Comparison of ENCODE assay signal across 25 cellular contexts in genomic region chr10:100652406-100653130, GRCh38.
"Had no signal": no experiment of that assay in that cellular context is flagged by ENCODE, and none has a peak within 500 bp of the region (broad histone marks: within the 10 kb centered on the region; RNA-seq: fewer than 3 reads in every experiment).

No MANE protein-coding gene starts in this region.

- H3K9me3 Mint-ChIP-seq: activated CD8-positive, alpha-beta T cell treated with anti-CD3 and anti-CD28 coated beads for 36 hours; activated T-cell treated with anti-CD3 and anti-CD28 coated beads, Interleukin-2, amount 50 U/mL, for 72 hours had no signal

- DNase-seq: activated CD4-positive, alpha-beta T cell treated with anti-CD3 and anti-CD28 coated beads for 4 hours; activated CD8-positive, alpha-beta memory T cell treated with anti-CD3 and anti-CD28 coated beads, Interleukin-2, amount 50 U/mL, for 4 hours; activated CD8-positive, alpha-beta T cell treated with anti-CD3 and anti-CD28 coated beads for 36 hours; activated gamma-delta T cell treated with Interleukin-2 at 50 U/mL for 16 hours; activated naive CD4-positive, alpha-beta T cell treated with anti-CD3 and anti-CD28 coated beads, Interleukin-2, amount 50 U/mL, for 16 hours; activated T-cell treated with anti-CD3 and anti-CD28 coated beads, Interleukin-2, amount 50 U/mL, for 72 hours; MV-4-11; NCI-H1092 treated with DMSO at 0.1 percent for 48 hours; NCI-H1417 treated with DMSO at 0.1 percent for 48 hours; NCI-H1694; NCI-H2081; NCI-H510A treated with DMSO at 0.1 percent for 48 hours; NCI-H69; NK-92 treated with Interleukin-12 subunit alpha and Interleukin-12 subunit beta, amount 100 ng/mL, for 24 hours; SHP77; SW 1271 had no signal

- FAIRE-seq: RCC 7860 had no signal

- H3K36me3 Mint-ChIP-seq: brain had no signal

- H3K4me2 ChIP-seq: KMS-11 had no signal

- H3K9me3 ChIP-seq: ascending aorta, SJSA1 had no signal

- H3K36me3 ChIP-seq: ascending aorta, cardiac muscle cell, SJSA1 had no signal

- H3K27ac Mint-ChIP-seq: activated CD8-positive, alpha-beta T cell treated with anti-CD3 and anti-CD28 coated beads for 36 hours; activated T-cell treated with anti-CD3 and anti-CD28 coated beads, Interleukin-2, amount 50 U/mL, for 72 hours; activated T-helper 2 cell treated with anti-CD3 and anti-CD28 coated beads, Interferon-gamma antibody, Interleukin-2, Interleukin-4, amounts not matched to agents 10 μg/mL and 5 μg/mL and 100 μg/mL, durations not matched to agents 14 hours and 24 hours and 36 hours had no signal

- H3K4me1 ChIP-seq: SJSA1 had no signal

- H3K9ac ChIP-seq: KMS-11 had no signal

- H3K4me3 ChIP-seq: ascending aorta, cardiac muscle cell, SJSA1 had no signal

- H3K27ac ChIP-seq: ascending aorta, cardiac muscle cell, KMS-11, SJSA1 had no signal

- ATAC-seq: activated CD4-positive, CD25-positive, alpha-beta regulatory T cell treated with anti-CD3 and anti-CD28 coated beads, Interleukin-2, amount 50 U/mL, for 24 hours; activated CD8-positive, alpha-beta T cell treated with anti-CD3 and anti-CD28 coated beads for 36 hours; activated T-cell treated with anti-CD3 and anti-CD28 coated beads, Interleukin-2, amount 50 U/mL, for 72 hours; SK-N-SH treated with all-trans-retinoic acid at 6 μM for 48 hours had no signal
